Comparison of ENCODE assay signal across 31 cellular contexts in the genomic region with DNA sequence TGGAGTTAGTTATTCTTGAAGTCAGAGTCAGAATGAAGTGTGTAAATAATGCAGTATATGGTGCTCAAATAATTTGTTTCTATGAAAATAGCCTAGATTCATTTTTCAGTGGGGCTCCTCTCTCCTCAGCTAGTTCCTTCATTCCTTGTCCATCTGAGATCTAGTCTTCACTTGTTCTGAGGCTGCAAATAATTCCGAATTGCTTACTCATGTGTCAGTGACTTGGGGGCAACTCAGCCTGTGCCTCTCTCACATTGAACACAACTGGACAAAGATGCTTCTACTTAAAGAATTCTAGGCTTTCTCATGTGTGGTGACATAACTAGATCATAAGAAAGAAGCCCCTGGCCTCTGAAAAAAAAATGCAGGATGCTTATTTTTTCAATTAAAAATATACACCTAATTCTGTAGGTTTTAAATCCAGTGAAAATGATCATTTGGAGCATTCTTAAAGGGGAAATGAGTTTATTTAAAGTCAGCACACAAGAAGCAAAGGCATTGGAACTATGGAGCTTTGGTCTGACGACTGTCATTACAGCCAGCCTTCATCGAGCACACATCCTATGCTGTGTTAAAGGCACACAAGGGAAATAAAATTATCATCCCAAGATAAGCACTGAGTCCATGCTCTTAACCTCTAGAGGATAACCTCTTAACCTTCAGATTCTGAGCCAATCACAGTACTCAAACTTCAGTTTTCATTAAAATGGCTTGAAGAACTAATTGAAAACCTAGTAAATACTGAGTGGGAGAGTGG. TPM values are rescaled to one million over a fixed set of nuclear protein-coding genes. Genes with fewer than 3 reads are reported as not detected.
DNase-seq lines count a peak whose midpoint lies in the region; ATAC-seq and TF ChIP-seq lines count a peak whose summit lies in the region.
"Had no signal": no experiment of that assay in that cellular context is flagged by ENCODE, and none has a peak within 500 bp of the region (broad histone marks: within the 10 kb centered on the region; RNA-seq: fewer than 3 reads in every experiment).

No MANE protein-coding gene starts in this region.

- no peak for TF ChIP-seq CTCF in foreskin keratinocyte (conservative IDR thresholded peaks at IDR 0.05)
- TF ChIP-seq CTCF in psoas muscle (IDR thresholded peaks at IDR 0.05) = no peak
- no peak for TF ChIP-seq CTCF in endothelial cell (IDR thresholded peaks at IDR 0.05; ENCODE audit: unreplicated experiment)

- DNase-seq in HPDE6-E6E7 (ENCODE audit: extremely low spot score) = peak; percentile 29
- DNase-seq in SK-N-DZ (ENCODE audit: low spot score) = peak; percentile 24
- DNase-seq in foreskin keratinocyte = peak; percentile 47 to 77
- no peak for DNase-seq in psoas muscle
- DNase-seq in endothelial cell (ENCODE audit: low spot score) = no peak
- DNase-seq in iPS-NIHi7 (ENCODE audit: extremely low spot score) = no peak
- DNase-seq in activated naive CD4-positive, alpha-beta T cell treated with anti-CD3 and anti-CD28 coated beads, Interleukin-2, amount 50 U/mL, for 72 hours (ENCODE audit: low spot score in 2 of 2) = no peak
- DNase-seq: activated CD4-positive, alpha-beta T cell treated with anti-CD3 and anti-CD28 coated beads for 4 hours; activated naive CD4-positive, alpha-beta T cell treated with anti-CD3 and anti-CD28 coated beads, Interleukin-2, amount 50 U/mL, for 16 hours; amygdala; brain microvascular endothelial cell; colonic mucosa; DMS 273 treated with DMSO at 0.1 percent for 48 hours; effector CD8-positive, alpha-beta T cell; erythroblast; glutamatergic neuron; kidney; lower lobe of right lung; natural killer cell; NCI-H1048; NCI-H187; NCI-H524; SIG-M5; stimulated activated naive CD4-positive, alpha-beta T cell treated with Interleukin-2 at 50 U/mL for 16 hours; SW 1271 had no signal

- H3K4me3 ChIP-seq in psoas muscle = peak overlapping the region; percentile 21
- H3K4me3 ChIP-seq: BLaER1, colonic mucosa, lower lobe of right lung, upper lobe of right lung had no signal

- no peaks in the 10 kb centered on the region for H3K27me3 ChIP-seq in foreskin keratinocyte
- H3K27me3 ChIP-seq in psoas muscle (ENCODE audit: insufficient read depth in 3 of 3, low read length in 2 of 3) = no peaks in the 10 kb centered on the region
- H3K27me3 ChIP-seq: BLaER1, brain microvascular endothelial cell, upper lobe of right lung had no signal

- no peak overlapping the region for H3K4me3 Mint-ChIP-seq in endothelial cell (ENCODE audit: unreplicated experiment)
- H3K4me3 Mint-ChIP-seq: natural killer cell had no signal

- H3K27me3 Mint-ChIP-seq in endothelial cell (ENCODE audit: unreplicated experiment) = peaks cover 1% of the 10 kb centered on the region

- intact Hi-C loops in psoas muscle (cut with DNase I) = loop anchor here in 1 of 2 donors (5.0 kb wide), 1 partner anchor 157 kb away; no protein-coding TSS in a partner anchor

- H3K36me3 ChIP-seq in psoas muscle (ENCODE audit: insufficient read depth in 1 of 2, low read depth in 1 of 2) = no peaks in the 10 kb centered on the region
- H3K36me3 ChIP-seq: BLaER1, brain microvascular endothelial cell, colonic mucosa, lower lobe of right lung, upper lobe of right lung had no signal

- H3K4me1 Mint-ChIP-seq in endothelial cell (ENCODE audit: unreplicated experiment) = no peaks in the 10 kb centered on the region
- H3K4me1 Mint-ChIP-seq: natural killer cell had no signal

- ATAC-seq in foreskin keratinocyte = peak; percentile 87
- no peak for ATAC-seq in psoas muscle
- ATAC-seq in activated naive CD4-positive, alpha-beta T cell treated with anti-CD3 and anti-CD28 coated beads, Interleukin-2, amount 50 U/mL, for 72 hours = no peak
- ATAC-seq: natural killer cell, upper lobe of right lung had no signal

- H3K27ac ChIP-seq in foreskin keratinocyte (no peak overlapping the region), psoas muscle (no peak overlapping the region)
- H3K27ac ChIP-seq: BLaER1, brain microvascular endothelial cell, colonic mucosa, lower lobe of right lung, upper lobe of right lung, VCaP had no signal

- no peaks in the 10 kb centered on the region for H3K9me3 ChIP-seq in psoas muscle
- H3K9me3 ChIP-seq: BLaER1, colonic mucosa, lower lobe of right lung, upper lobe of right lung had no signal

- no peaks in the 10 kb centered on the region for H3K36me3 Mint-ChIP-seq in endothelial cell (ENCODE audit: low read depth, unreplicated experiment)
- H3K36me3 Mint-ChIP-seq in activated naive CD4-positive, alpha-beta T cell treated with anti-CD3 and anti-CD28 coated beads, Interleukin-2, amount 50 U/mL, for 72 hours = no peaks in the 10 kb centered on the region
- H3K36me3 Mint-ChIP-seq: natural killer cell had no signal

- no peaks in the 10 kb centered on the region for H3K9me3 Mint-ChIP-seq in endothelial cell (ENCODE audit: unreplicated experiment)
- no peaks in the 10 kb centered on the region for H3K9me3 Mint-ChIP-seq in activated naive CD4-positive, alpha-beta T cell treated with anti-CD3 and anti-CD28 coated beads, Interleukin-2, amount 50 U/mL, for 72 hours
- H3K9me3 Mint-ChIP-seq: activated T-helper 2 cell treated with anti-CD3 and anti-CD28 coated beads, Interferon-gamma antibody, Interleukin-2, Interleukin-4, amounts not matched to agents 10 μg/mL and 5 μg/mL and 100 μg/mL, durations not matched to agents 14 hours and 24 hours and 36 hours; natural killer cell had no signal

- WGBS in psoas muscle, 3 donors = 55 to 73% (median 58%) methylated on average over 3 of the region's 3 CpGs

- H3K4me1 ChIP-seq in foreskin keratinocyte (no peaks in the 10 kb centered on the region), psoas muscle (no peaks in the 10 kb centered on the region)
- H3K4me1 ChIP-seq: BLaER1, colonic mucosa, lower lobe of right lung, upper lobe of right lung had no signal

- H3K27ac Mint-ChIP-seq in endothelial cell (ENCODE audit: unreplicated experiment) = no peak overlapping the region
- H3K27ac Mint-ChIP-seq in activated naive CD4-positive, alpha-beta T cell treated with anti-CD3 and anti-CD28 coated beads, Interleukin-2, amount 50 U/mL, for 72 hours = no peak overlapping the region
- H3K27ac Mint-ChIP-seq: activated T-helper 2 cell treated with anti-CD3 and anti-CD28 coated beads, Interferon-gamma antibody, Interleukin-2, Interleukin-4, amounts not matched to agents 10 μg/mL and 5 μg/mL and 100 μg/mL, durations not matched to agents 14 hours and 24 hours and 36 hours; natural killer cell had no signal

RNA-seq across cellular contexts. Expression of gene SCN7A, which starts 24.8 kb away (rescaled TPM):
- 0.19 and 0.29 TPM in 2 replicates for polyA plus RNA-seq in SK-N-DZ (2014; cell fraction: cytosol; rRNA removed)
- 0.52 and 0.58 TPM in 2 replicates for polyA plus RNA-seq in SK-N-DZ (2014; cell fraction: nucleus; rRNA removed)
- total RNA-seq in foreskin keratinocyte (0.07 TPM in 1 of 2 replicates, not detected in the other), psoas muscle (10 to 100 TPM in 1 of 4 donors, 1 to 10 TPM in 3; 2.5 to 17.3 (median 4.4) TPM), endothelial cell (ENCODE audit: unreplicated experiment) (6.3 TPM)
- polyA plus RNA-seq in foreskin keratinocyte (0.01 and 0.02 TPM in 2 replicates), psoas muscle (1 to 10 TPM; 1.2 to 2.0 (median 1.4) TPM)
- not detected for total RNA-seq in activated naive CD4-positive, alpha-beta T cell treated with anti-CD3 and anti-CD28 coated beads, Interleukin-2, amount 50 U/mL, for 72 hours
- total RNA-seq: activated T-helper 2 cell treated with anti-CD3 and anti-CD28 coated beads, Interferon-gamma antibody, Interleukin-2, Interleukin-4, amounts not matched to agents 10 μg/mL and 5 μg/mL and 100 μg/mL, durations not matched to agents 14 hours and 24 hours and 36 hours; G401; natural killer cell; pulmonary artery endothelial cell had no signal

Comparison
In these comparisons a context has a peak if more than half of its experiments do, and no peak if none do; other contexts are left out.
1. DNase-seq: peak in HPDE6-E6E7 (single experiment), SK-N-DZ (single experiment) and foreskin keratinocyte (2 of 2); none in psoas muscle (0 of 2), endothelial cell (single experiment), iPS-NIHi7 (single experiment) and activated naive CD4-positive, alpha-beta T cell treated with anti-CD3 and anti-CD28 coated beads, Interleukin-2, amount 50 U/mL, for 72 hours (0 of 2).